ENCODE assay signal across 23 cellular contexts in genomic region chr1:202605515-202605914, GRCh38.
"Had no signal": no experiment of that assay in that cellular context is flagged by ENCODE, and none has a peak within 500 bp of the region (broad histone marks: within the 10 kb centered on the region; RNA-seq: fewer than 3 reads in every experiment).

No MANE protein-coding gene starts in this region.

- H3K4me1 ChIP-seq: colonic mucosa, esophagus squamous epithelium, gastrocnemius medialis, heart right ventricle, left lung, lower lobe of right lung had no signal

- H3K4me3 ChIP-seq: colonic mucosa, esophagus squamous epithelium, gastrocnemius medialis, heart right ventricle, left lung, lower lobe of right lung had no signal

- H3K27ac ChIP-seq: colonic mucosa, epithelial cell of prostate, esophagus squamous epithelium, gastrocnemius medialis, heart right ventricle, left lung, lower lobe of right lung had no signal

- H3K4me3 Mint-ChIP-seq: dendritic cell treated with granulocyte-macrophage colony-stimulating factor and Interleukin-4, amounts not matched to agents 40 ng/mL and 50 ng/mL, for 4 days; effector memory CD8-positive, alpha-beta T cell; endodermal cell; naive thymus-derived CD4-positive, alpha-beta T cell had no signal

- H3K27me3 ChIP-seq: colonic mucosa, esophagus squamous epithelium, gastrocnemius medialis had no signal

- DNase-seq: colonic mucosa; cortex of kidney; effector CD8-positive, alpha-beta T cell; effector memory CD8-positive, alpha-beta T cell; endodermal cell; erythroblast; esophagus squamous epithelium; foreskin fibroblast; foreskin melanocyte; gastrocnemius medialis; glutamatergic neuron; heart right ventricle; hippocampal formation; left cardiac atrium; left lung; left ventricle myocardium superior; lower lobe of right lung; mesenchymal stem cell; midbrain; naive thymus-derived CD4-positive, alpha-beta T cell had no signal

- ATAC-seq: effector memory CD8-positive, alpha-beta T cell; esophagus mucosa; gastrocnemius medialis; heart right ventricle; left cardiac atrium; left lung; left ventricle myocardium superior; lower lobe of right lung; naive thymus-derived CD4-positive, alpha-beta T cell had no signal

- H3K36me3 ChIP-seq: colonic mucosa, gastrocnemius medialis, left lung, lower lobe of right lung had no signal

- H3K27me3 Mint-ChIP-seq: effector memory CD8-positive, alpha-beta T cell had no signal

- H3K27ac Mint-ChIP-seq: dendritic cell treated with granulocyte-macrophage colony-stimulating factor and Interleukin-4, amounts not matched to agents 40 ng/mL and 50 ng/mL, for 4 days; effector memory CD8-positive, alpha-beta T cell; endodermal cell; naive thymus-derived CD4-positive, alpha-beta T cell had no signal

- H3K9me3 ChIP-seq: colonic mucosa, esophagus squamous epithelium, gastrocnemius medialis, lower lobe of right lung had no signal

- H3K9me3 Mint-ChIP-seq: dendritic cell treated with granulocyte-macrophage colony-stimulating factor and Interleukin-4, amounts not matched to agents 40 ng/mL and 50 ng/mL, for 4 days; effector memory CD8-positive, alpha-beta T cell had no signal

- H3K4me1 Mint-ChIP-seq: endodermal cell; naive thymus-derived CD4-positive, alpha-beta T cell had no signal
